Comparison of ENCODE assay signal across 23 cellular contexts in the genomic region with DNA sequence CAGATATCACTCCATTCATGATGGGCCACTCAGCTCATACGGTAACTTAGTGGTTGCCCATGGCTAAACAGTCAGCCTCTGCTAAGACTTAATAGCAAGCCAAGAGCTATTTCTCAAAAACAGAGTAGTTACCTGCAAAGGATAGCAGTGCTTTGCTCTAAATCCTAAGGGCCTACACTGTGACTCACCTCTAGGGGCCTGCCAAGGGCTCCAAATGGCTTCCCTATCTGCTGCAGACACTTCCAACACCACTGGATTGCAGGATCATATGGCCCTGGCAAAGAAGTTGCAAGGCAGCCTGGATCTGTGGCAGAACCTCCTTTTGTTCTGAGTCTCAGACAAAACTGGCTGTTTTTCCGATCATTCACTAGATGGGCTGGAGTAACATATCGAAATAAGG.
"Had no signal": no experiment of that assay in that cellular context is flagged by ENCODE, and none has a peak within 500 bp of the region (broad histone marks: within the 10 kb centered on the region; RNA-seq: fewer than 3 reads in every experiment).

No MANE protein-coding gene starts in this region.

- H3K9me3 ChIP-seq: SJSA1 had no signal

- H3K27me3 Mint-ChIP-seq: activated B cell treated with CpG ODN at 0.5 μM for 24 hours; activated CD4-positive, alpha-beta memory T cell treated with anti-CD3 and anti-CD28 coated beads for 36 hours; activated CD4-positive, alpha-beta T cell treated with anti-CD3 and anti-CD28 coated beads, Interleukin-2, amount 10 ng/mL, durations not matched to agents 7 days and 5 days; activated naive CD8-positive, alpha-beta T cell treated with anti-CD3 and anti-CD28 coated beads, Interleukin-2, amount 50 U/mL, for 24 hours; central memory CD8-positive, alpha-beta T cell had no signal

- DNase-seq: activated B cell treated with CpG ODN at 0.5 μM for 24 hours; activated CD4-positive, alpha-beta memory T cell treated with anti-CD3 and anti-CD28 coated beads for 36 hours; activated CD4-positive, alpha-beta T cell treated with anti-CD3 and anti-CD28 coated beads for 1 hour; activated CD4-positive, alpha-beta T cell treated with anti-CD3 and anti-CD28 coated beads, Interleukin-2, amount 10 ng/mL, durations not matched to agents 7 days and 5 days; activated CD8-positive, alpha-beta memory T cell treated with anti-CD3 and anti-CD28 coated beads for 24 hours; activated effector memory CD4-positive, alpha-beta T cell treated with anti-CD3 and anti-CD28 coated beads, Interleukin-2, amount 50 U/mL, for 16 hours; activated naive CD4-positive, alpha-beta T cell treated with Interleukin-2 at 50 U/mL for 16 hours; activated naive CD8-positive, alpha-beta T cell treated with anti-CD3 and anti-CD28 coated beads, Interleukin-2, amount 50 U/mL, for 24 hours; activated T-cell treated with anti-CD3 and anti-CD28 coated beads, Interleukin-2, amount 50 U/mL, for 4 hours; amniotic stem cell; NCI-H1105 treated with DMSO at 0.1 percent for 48 hours; NCI-H146; NCI-H187 treated with DMSO at 0.1 percent for 48 hours; NCI-H2081 treated with DMSO at 0.1 percent for 48 hours; NCI-H446; SHP77 had no signal

- H3K4me1 Mint-ChIP-seq: activated B cell treated with CpG ODN at 0.5 μM for 24 hours; brain; central memory CD8-positive, alpha-beta T cell had no signal

- ATAC-seq: activated naive CD4-positive, alpha-beta T cell treated with anti-CD3 and anti-CD28 coated beads, Interleukin-2, amount 50 U/mL, for 72 hours; activated naive CD8-positive, alpha-beta T cell treated with anti-CD3 and anti-CD28 coated beads, Interleukin-2, amount 50 U/mL, for 24 hours; activated T-cell treated with anti-CD3 and anti-CD28 coated beads, Interleukin-2, amount 50 U/mL, for 4 hours had no signal

- H3K4me3 ChIP-seq: SJSA1 had no signal

- H3K36me3 ChIP-seq: SJSA1 had no signal

- H3K27me3 ChIP-seq: SJSA1 had no signal

- H3K9me3 Mint-ChIP-seq: activated B cell treated with CpG ODN at 0.5 μM for 24 hours; activated CD4-positive, alpha-beta memory T cell treated with anti-CD3 and anti-CD28 coated beads for 36 hours; activated naive CD8-positive, alpha-beta T cell treated with anti-CD3 and anti-CD28 coated beads, Interleukin-2, amount 50 U/mL, for 24 hours; activated T-cell treated with anti-CD3 and anti-CD28 coated beads, Interleukin-2, amount 50 U/mL, for 4 hours; brain; central memory CD8-positive, alpha-beta T cell; T-helper 1 cell treated with Interleukin-12 subunit alpha and Interleukin-12 subunit beta and Interleukin-4 antibody, amounts not matched to agents 30 μg/mL and 1 μg/mL, for 36 hours had no signal

- H3K4me3 Mint-ChIP-seq: activated B cell treated with CpG ODN at 0.5 μM for 24 hours; activated CD4-positive, alpha-beta memory T cell treated with anti-CD3 and anti-CD28 coated beads for 36 hours; activated CD4-positive, alpha-beta T cell treated with anti-CD3 and anti-CD28 coated beads, Interleukin-2, amount 10 ng/mL, durations not matched to agents 7 days and 5 days; activated naive CD8-positive, alpha-beta T cell treated with anti-CD3 and anti-CD28 coated beads, Interleukin-2, amount 50 U/mL, for 24 hours; activated T-cell treated with anti-CD3 and anti-CD28 coated beads, Interleukin-2, amount 50 U/mL, for 4 hours; brain; central memory CD8-positive, alpha-beta T cell; T-helper 1 cell treated with Interleukin-12 subunit alpha and Interleukin-12 subunit beta and Interleukin-4 antibody, amounts not matched to agents 30 μg/mL and 1 μg/mL, for 36 hours had no signal

- H3K36me3 Mint-ChIP-seq: activated CD4-positive, alpha-beta memory T cell treated with anti-CD3 and anti-CD28 coated beads for 36 hours; activated naive CD4-positive, alpha-beta T cell treated with anti-CD3 and anti-CD28 coated beads, Interleukin-2, amount 50 U/mL, for 72 hours; brain had no signal

- H3K27ac Mint-ChIP-seq: activated B cell treated with CpG ODN at 0.5 μM for 24 hours; activated CD4-positive, alpha-beta memory T cell treated with anti-CD3 and anti-CD28 coated beads for 36 hours; activated CD4-positive, alpha-beta T cell treated with anti-CD3 and anti-CD28 coated beads, Interleukin-2, amount 10 ng/mL, durations not matched to agents 7 days and 5 days; activated naive CD4-positive, alpha-beta T cell treated with anti-CD3 and anti-CD28 coated beads, Interleukin-2, amount 50 U/mL, for 72 hours; activated naive CD8-positive, alpha-beta T cell treated with anti-CD3 and anti-CD28 coated beads, Interleukin-2, amount 50 U/mL, for 24 hours; brain; T-helper 1 cell treated with Interleukin-12 subunit alpha and Interleukin-12 subunit beta and Interleukin-4 antibody, amounts not matched to agents 30 μg/mL and 1 μg/mL, for 36 hours had no signal

- H3K27ac ChIP-seq: SJSA1 had no signal

- FAIRE-seq: astrocyte, RCC 7860 had no signal

- H3K4me1 ChIP-seq: SJSA1 had no signal
